Comparison of ENCODE assay signal across 17 cellular contexts in the genomic region with DNA sequence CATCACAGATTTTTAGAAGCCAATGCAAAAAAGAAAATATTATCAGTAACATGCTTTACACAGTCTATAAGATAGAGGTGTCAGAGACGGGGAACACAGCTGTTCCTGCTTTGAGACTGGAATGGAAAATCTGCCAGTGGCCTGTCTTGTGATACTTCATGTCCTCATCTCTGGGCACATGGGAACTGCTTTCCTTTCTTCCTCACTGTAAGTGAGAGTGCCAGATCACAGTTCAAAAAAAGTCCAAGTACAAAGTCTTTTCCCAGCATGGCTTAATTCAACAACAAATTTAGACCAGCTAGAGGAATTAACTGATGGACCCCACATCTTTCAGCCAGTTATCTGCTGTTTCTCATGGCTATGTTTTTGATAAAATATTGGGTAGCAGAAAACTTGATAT.
"Had no signal": no experiment of that assay in that cellular context is flagged by ENCODE, and none has a peak within 500 bp of the region (broad histone marks: within the 10 kb centered on the region; RNA-seq: fewer than 3 reads in every experiment).

No MANE protein-coding gene starts in this region.

- H3K36me3 ChIP-seq: colonic mucosa, gastroesophageal sphincter, left lung, thyroid gland, vagina had no signal

- H3K9me3 ChIP-seq: colonic mucosa, gastroesophageal sphincter, left lung, thyroid gland, vagina had no signal

- H3K27ac ChIP-seq: colonic mucosa, gastroesophageal sphincter, thyroid gland, vagina had no signal

- H3K4me3 ChIP-seq: colonic mucosa, gastroesophageal sphincter, left lung, thyroid gland, vagina had no signal

- ATAC-seq: gastroesophageal sphincter; left lung; stimulated activated effector memory CD8-positive, alpha-beta T cell treated with anti-CD3 and anti-CD28 coated beads, Interleukin-12 subunit alpha, Interleukin-12 subunit beta, amount 100 ng/mL, for 72 hours had no signal

- DNase-seq: activated CD4-positive, alpha-beta T cell treated with anti-CD3 and anti-CD28 coated beads, Interleukin-2, amount 10 ng/mL, durations not matched to agents 7 days and 5 days; activated CD4-positive, CD25-positive, alpha-beta regulatory T cell; activated CD8-positive, alpha-beta memory T cell treated with anti-CD3 and anti-CD28 coated beads for 24 hours; activated gamma-delta T cell treated with Interleukin-2 at 50 U/mL for 16 hours; amniotic stem cell; central memory CD4-positive, alpha-beta T cell; colonic mucosa; islet precursor cell; left lung; nephron progenitor cell; occipital lobe; right cardiac atrium; stimulated activated CD4-positive, alpha-beta T cell treated with anti-CD3 and anti-CD28 coated beads, Interleukin-2, amount 100 ng/mL, for 24 hours; thyroid gland had no signal

- H3K4me1 ChIP-seq: colonic mucosa, left lung had no signal

- H3K27me3 ChIP-seq: colonic mucosa, gastroesophageal sphincter, left lung, thyroid gland, vagina had no signal
